17 cellular contexts compared by ENCODE assay signal in genomic region chr20:50128520-50128905, GRCh38. TPM values are rescaled to one million over a fixed set of nuclear protein-coding genes. Genes with fewer than 3 reads are reported as not detected.
DNase-seq lines count a peak whose midpoint lies in the region; ATAC-seq and TF ChIP-seq lines count a peak whose summit lies in the region.
"Had no signal": no experiment of that assay in that cellular context is flagged by ENCODE, and none has a peak within 500 bp of the region (broad histone marks: within the 10 kb centered on the region; RNA-seq: fewer than 3 reads in every experiment).

No MANE protein-coding gene starts in this region.

- H3K4me3 Mint-ChIP-seq in activated T-helper 2 cell treated with anti-CD3 and anti-CD28 coated beads, Interferon-gamma antibody, Interleukin-2, Interleukin-4, amounts not matched to agents 10 μg/mL and 5 μg/mL and 100 μg/mL, durations not matched to agents 14 hours and 24 hours and 36 hours (ENCODE audit: low read depth), result no peak overlapping the region
- H3K4me3 Mint-ChIP-seq: CD4-positive, alpha-beta T cell; GM23338 had no signal

- H3K36me3 ChIP-seq in psoas muscle (ENCODE audit: insufficient read depth in 1 of 2, low read depth in 1 of 2), result peaks cover 7 to 65% of the 10 kb centered on the region in 2 donors
- peaks cover 32 to 46% (median 45%) of the 10 kb centered on the region in 3 donors for H3K36me3 ChIP-seq in skeletal muscle tissue (ENCODE audit: control insufficient read depth in 3 of 3, insufficient read depth in 3 of 3, low read length in 3 of 3)
- peaks cover 18 to 93% (median 75%) of the 10 kb centered on the region in 4 donors for H3K36me3 ChIP-seq in upper lobe of left lung

- H3K27me3 ChIP-seq in psoas muscle (ENCODE audit: insufficient read depth in 3 of 3, low read length in 2 of 3) (no peaks in the 10 kb centered on the region), skeletal muscle tissue (ENCODE audit: control insufficient read depth in 3 of 3, insufficient read depth in 3 of 3, low read length in 3 of 3) (no peaks in the 10 kb centered on the region), upper lobe of left lung (no peaks in the 10 kb centered on the region)

- H3K27ac ChIP-seq in psoas muscle (peak overlapping the region; percentile 79), skeletal muscle tissue (ENCODE audit: low read depth, low read length) (peak overlapping the region; percentile 28), upper lobe of left lung (no peak overlapping the region)
- H3K27ac ChIP-seq: C4-2B, HL-60 had no signal

- H3K36me3 Mint-ChIP-seq in activated T-helper 2 cell treated with anti-CD3 and anti-CD28 coated beads, Interferon-gamma antibody, Interleukin-2, Interleukin-4, amounts not matched to agents 10 μg/mL and 5 μg/mL and 100 μg/mL, durations not matched to agents 14 hours and 24 hours and 36 hours (ENCODE audit: low read depth), result peaks cover 66% of the 10 kb centered on the region

- peak overlapping the region in 1 of 3 donors; percentile 33 for H3K9ac ChIP-seq in skeletal muscle tissue (ENCODE audit: low read depth in 1 of 3, low read length in 3 of 3)

- TF ChIP-seq CTCF in psoas muscle (IDR thresholded peaks at IDR 0.05) (no peak), upper lobe of left lung (IDR thresholded peaks at IDR 0.05) (no peak)

- peaks cover 3% of the 10 kb centered on the region for H3K4me1 Mint-ChIP-seq in activated T-helper 2 cell treated with anti-CD3 and anti-CD28 coated beads, Interferon-gamma antibody, Interleukin-2, Interleukin-4, amounts not matched to agents 10 μg/mL and 5 μg/mL and 100 μg/mL, durations not matched to agents 14 hours and 24 hours and 36 hours (ENCODE audit: low read depth)

- TF ChIP-seq EP300 in upper lobe of left lung (IDR thresholded peaks at IDR 0.05), result no peak

- H3K9me3 ChIP-seq in psoas muscle (no peaks in the 10 kb centered on the region), skeletal muscle tissue (ENCODE audit: control insufficient read depth in 3 of 3, low read length in 3 of 3) (no peaks in the 10 kb centered on the region), upper lobe of left lung (no peaks in the 10 kb centered on the region)
- H3K9me3 ChIP-seq: Caco-2 had no signal

- intact Hi-C loops in activated T-helper 2 cell treated with anti-CD3 and anti-CD28 coated beads, Interferon-gamma antibody, Interleukin-2, Interleukin-4, amounts not matched to agents 10 μg/mL and 5 μg/mL and 100 μg/mL, durations not matched to agents 14 hours and 24 hours and 36 hours (cut with micrococcal nuclease), result no loop called here
- intact Hi-C loops in psoas muscle (cut with DNase I), result no loop called here

- no peak overlapping the region for H3K4me3 ChIP-seq in psoas muscle
- H3K4me3 ChIP-seq in skeletal muscle tissue (ENCODE audit: low read length in 3 of 3), result no peak overlapping the region
- H3K4me3 ChIP-seq in upper lobe of left lung, result no peak overlapping the region
- H3K4me3 ChIP-seq: GM23338 had no signal

- no peak for TF ChIP-seq POLR2A in upper lobe of left lung (IDR thresholded peaks at IDR 0.05)

- no peak for DNase-seq in activated T-helper 2 cell treated with anti-CD3 and anti-CD28 coated beads, Interferon-gamma antibody, Interleukin-2, Interleukin-4, amounts not matched to agents 10 μg/mL and 5 μg/mL and 100 μg/mL, durations not matched to agents 14 hours and 24 hours and 36 hours (ENCODE audit: low spot score)
- no peak for DNase-seq in psoas muscle
- no peak for DNase-seq in upper lobe of left lung
- no peak for DNase-seq in amniotic stem cell (lab: John Stamatoyannopoulos, UW)
- no peak for DNase-seq in AG20443 (ENCODE audit: low spot score)
- DNase-seq: ACHN; AML-193; Caco-2; CD4-positive, alpha-beta T cell; DMS79 treated with DMSO at 0.1 percent for 48 hours; GF-D8; HCEC 1CT had no signal

- 84 to 90% (median 87%) methylated on average over 8 of the region's 8 CpGs for WGBS in psoas muscle, 3 donors
- WGBS in upper lobe of left lung, 2 donors, result 90 to 94% methylated on average over 8 of the region's 8 CpGs

- H3K4me1 ChIP-seq in psoas muscle (peaks cover 73% of the 10 kb centered on the region), skeletal muscle tissue (ENCODE audit: control insufficient read depth in 3 of 3, insufficient read depth in 3 of 3, low read length in 3 of 3) (peaks cover 61 to 73% (median 66%) of the 10 kb centered on the region in 3 donors), upper lobe of left lung (no peaks in the 10 kb centered on the region)
- H3K4me1 ChIP-seq: Caco-2 had no signal

- no peaks in the 10 kb centered on the region for H3K9me3 Mint-ChIP-seq in activated T-helper 2 cell treated with anti-CD3 and anti-CD28 coated beads, Interferon-gamma antibody, Interleukin-2, Interleukin-4, amounts not matched to agents 10 μg/mL and 5 μg/mL and 100 μg/mL, durations not matched to agents 14 hours and 24 hours and 36 hours
- H3K9me3 Mint-ChIP-seq: CD4-positive, alpha-beta T cell; GM23338; IgD-negative memory B cell had no signal

- no peaks in the 10 kb centered on the region for H3K27me3 Mint-ChIP-seq in activated T-helper 2 cell treated with anti-CD3 and anti-CD28 coated beads, Interferon-gamma antibody, Interleukin-2, Interleukin-4, amounts not matched to agents 10 μg/mL and 5 μg/mL and 100 μg/mL, durations not matched to agents 14 hours and 24 hours and 36 hours (ENCODE audit: low read depth)
- H3K27me3 Mint-ChIP-seq: CD4-positive, alpha-beta T cell; IgD-negative memory B cell had no signal

- peak overlapping the region; percentile 21 for H3K27ac Mint-ChIP-seq in activated T-helper 2 cell treated with anti-CD3 and anti-CD28 coated beads, Interferon-gamma antibody, Interleukin-2, Interleukin-4, amounts not matched to agents 10 μg/mL and 5 μg/mL and 100 μg/mL, durations not matched to agents 14 hours and 24 hours and 36 hours
- H3K27ac Mint-ChIP-seq: CD4-positive, alpha-beta T cell; GM23338; IgD-negative memory B cell had no signal

- ATAC-seq in psoas muscle, result no peak
- no peak for ATAC-seq in upper lobe of left lung (ENCODE audit: low FRiP score in 2 of 2)
- ATAC-seq: GM23338 had no signal

RNA-seq across cellular contexts. Expression of gene UBE2V1, which starts 15.6 kb away (rescaled TPM):
- total RNA-seq in activated T-helper 2 cell treated with anti-CD3 and anti-CD28 coated beads, Interferon-gamma antibody, Interleukin-2, Interleukin-4, amounts not matched to agents 10 μg/mL and 5 μg/mL and 100 μg/mL, durations not matched to agents 14 hours and 24 hours and 36 hours, result 158 and 174 TPM in 2 replicates
- total RNA-seq in psoas muscle (10 to 100 TPM; 45.2 to 78.1 (median 57.5) TPM), skeletal muscle tissue (36.5 TPM), upper lobe of left lung (100 to 1,000 TPM in 1 of 6 donors, 10 to 100 TPM in 5; 50.3 to 116 (median 69.9) TPM)
- polyA plus RNA-seq in psoas muscle, result 100 to 1,000 TPM in 2 of 3 donors, 10 to 100 TPM in 1; 57.1 to 165 (median 103) TPM

RNA-seq across cellular contexts. Expression of gene PEDS1, which starts 25.0 kb away (rescaled TPM):
- total RNA-seq in activated T-helper 2 cell treated with anti-CD3 and anti-CD28 coated beads, Interferon-gamma antibody, Interleukin-2, Interleukin-4, amounts not matched to agents 10 μg/mL and 5 μg/mL and 100 μg/mL, durations not matched to agents 14 hours and 24 hours and 36 hours, result 26.5 and 29.5 TPM in 2 replicates
- total RNA-seq in psoas muscle (10 to 100 TPM; 17.5 to 59.2 (median 35.0) TPM), skeletal muscle tissue (5.7 TPM), upper lobe of left lung (10 to 100 TPM; 30.4 to 59.3 (median 34.2) TPM)
- 10 to 100 TPM; 23.8 to 55.1 (median 49.2) TPM for polyA plus RNA-seq in psoas muscle

Comparison
In these comparisons a context has a peak if more than half of its experiments do, and no peak if none do; other contexts are left out.
1. H3K27ac ChIP-seq: peak in psoas muscle (single experiment) and skeletal muscle tissue (single experiment); none in upper lobe of left lung (0 of 4).